11 cellular contexts compared by ENCODE assay signal in genomic region chr17:55437165-55437605, GRCh38. TPM values are rescaled to one million over a fixed set of nuclear protein-coding genes. Genes with fewer than 3 reads are reported as not detected.
DNase-seq lines count a peak whose midpoint lies in the region; ATAC-seq and TF ChIP-seq lines count a peak whose summit lies in the region.
"Had no signal": no experiment of that assay in that cellular context is flagged by ENCODE, and none has a peak within 500 bp of the region (broad histone marks: within the 10 kb centered on the region; RNA-seq: fewer than 3 reads in every experiment).

No MANE protein-coding gene starts in this region.

- TF ChIP-seq CTCF in H9 (conservative IDR thresholded peaks at IDR 0.05) = no peak
- no peak for TF ChIP-seq CTCF in IMR-90 (conservative IDR thresholded peaks at IDR 0.05; ENCODE audit: low read depth, low read length)
- no peak for TF ChIP-seq CTCF in colonic mucosa (IDR thresholded peaks at IDR 0.05)
- no peak for TF ChIP-seq CTCF in gastroesophageal sphincter (IDR thresholded peaks at IDR 0.05)

- dilution Hi-C loops in IMR-90 (cut with HindIII; ENCODE audit: low sequenced_read_pairs, unreplicated experiment) = no loop called here

- H2BK5ac ChIP-seq in H9 (ENCODE audit: insufficient read length, low read length) (no peak overlapping the region), IMR-90 (ENCODE audit: low read depth, low read length, poor library complexity, severe bottlenecking) (no peak overlapping the region)

- H3K9me3 ChIP-seq in H9 (ENCODE audit: control insufficient read depth, low read depth, low read length) (no peaks in the 10 kb centered on the region), IMR-90 (ENCODE audit: control insufficient read depth, insufficient read depth, low read length) (no peaks in the 10 kb centered on the region), colonic mucosa (no peaks in the 10 kb centered on the region), gastroesophageal sphincter (no peaks in the 10 kb centered on the region)

- peaks cover 0 to 5% of the 10 kb centered on the region in 2 experiments; a peak in 4 of 5 replicates for H3K9me3 Mint-ChIP-seq in H9

- H2AFZ ChIP-seq in H9 (ENCODE audit: low read length) = no peak overlapping the region
- H2AFZ ChIP-seq in IMR-90 (replicated peaks; ENCODE audit: low read length, poor library complexity) = no peak overlapping the region

- CTCF ChIA-PET in IMR-90 (lab: Yijun Ruan, JAX) = no interaction called here

- DNase-seq in H9 (no peak), IMR-90 (no peak), midbrain (lab: John Stamatoyannopoulos, UW) (peak; percentile 12), colonic mucosa (no peak), NCI-H526 treated with DMSO at 0.1 percent for 48 hours (lab: John Stamatoyannopoulos, UW) (no peak), iPS-NIHi11 (ENCODE audit: low spot score) (no peak)
- DNase-seq: nephron progenitor cell; stimulated activated naive CD4-positive, alpha-beta T cell; WERI-Rb-1 had no signal

- no peaks in the 10 kb centered on the region for H3K79me1 ChIP-seq in H9 (ENCODE audit: insufficient read depth, low read depth, low read length, poor library complexity, severe bottlenecking)
- no peaks in the 10 kb centered on the region for H3K79me1 ChIP-seq in IMR-90 (ENCODE audit: low read depth in 1 of 2, low read length in 2 of 2)

- H2AK9ac ChIP-seq in IMR-90 (replicated peaks; ENCODE audit: low read depth, low read length, poor library complexity) = no peak overlapping the region

- H4K20me1 ChIP-seq in H9 (ENCODE audit: control insufficient read depth, insufficient read depth, insufficient read length) = no peaks in the 10 kb centered on the region
- H4K20me1 ChIP-seq in IMR-90 (ENCODE audit: insufficient read depth, low read length) = peaks cover 4% of the 10 kb centered on the region; the same call in 1 of the 2 replicates

- POLR2A ChIA-PET in IMR-90 (lab: Charles Lee; ENCODE audit: unreplicated experiment) = no interaction called here

- H4K8ac ChIP-seq in H9 (replicated peaks; ENCODE audit: insufficient read length, low read depth, low read length) (no peak overlapping the region), IMR-90 (ENCODE audit: low read depth in 2 of 2, low read length in 2 of 2) (no peak overlapping the region)

- peaks cover 4% of the 10 kb centered on the region; the same call in 1 of the 2 replicates for H3K9me1 ChIP-seq in IMR-90 (ENCODE audit: insufficient read depth, low read length)

- H3K4me3 Mint-ChIP-seq in H9 = no peak overlapping the region
- H3K4me3 Mint-ChIP-seq: nephron progenitor cell had no signal

- no peak overlapping the region for H3K9ac ChIP-seq in H9 (ENCODE audit: extremely low read depth, insufficient read length, low read length)
- no peak overlapping the region for H3K9ac ChIP-seq in IMR-90 (ENCODE audit: low read depth, low read length)
- H3K9ac ChIP-seq in colonic mucosa (ENCODE audit: low read depth in 2 of 2, low read length in 2 of 2) = no peak overlapping the region

- H3K18ac ChIP-seq in H9 (ENCODE audit: insufficient read length, low read depth, low read length) (no peak overlapping the region), IMR-90 (ENCODE audit: low read depth, low read length) (no peak overlapping the region)

- H2BK12ac ChIP-seq in H9 (ENCODE audit: insufficient read length, low read depth, low read length) = no peak overlapping the region

- ATAC-seq in GM18873 (IDR thresholded peaks at IDR 0.05; ENCODE audit: low FRiP score, unreplicated experiment) (peak; percentile 68), IMR-90 (ENCODE audit: low read depth) (no peak), gastroesophageal sphincter (no peak)

- H3K4me1 ChIP-seq in H9 (ENCODE audit: insufficient read depth, low read length) (no peaks in the 10 kb centered on the region; the same call in 1 of the 2 replicates), IMR-90 (ENCODE audit: control insufficient read depth, insufficient read depth, low read length) (peaks cover 20% of the 10 kb centered on the region), colonic mucosa (peaks cover 8% of the 10 kb centered on the region), gastroesophageal sphincter (peaks cover 3 to 53% (median 8%) of the 10 kb centered on the region in 3 donors)

- no peaks in the 10 kb centered on the region for H3K27me3 Mint-ChIP-seq in H9 (ENCODE audit: low read depth)

- no peak for TF ChIP-seq POLR2A in IMR-90 (IDR thresholded peaks at IDR 0.05; ENCODE audit: low read depth, low read length)
- no peak for TF ChIP-seq POLR2A in gastroesophageal sphincter (IDR thresholded peaks at IDR 0.05)

- no peak for TF ChIP-seq RAD21 in IMR-90 (IDR thresholded peaks at IDR 0.05; ENCODE audit: low read length)

- H2BK120ac ChIP-seq in H9 (ENCODE audit: low read depth, low read length, poor library complexity, severe bottlenecking) (no peak overlapping the region), IMR-90 (ENCODE audit: low read depth, low read length) (no peak overlapping the region; the same call in 1 of the 2 replicates)

- H4K5ac ChIP-seq in H9 (ENCODE audit: insufficient read length, low read depth, low read length) (no peak overlapping the region), IMR-90 (ENCODE audit: low read depth, low read length) (no peak overlapping the region; the same call in 1 of the 2 replicates)

- H4K91ac ChIP-seq in H9 (ENCODE audit: insufficient read length, low read depth, low read length) (no peak overlapping the region), IMR-90 (ENCODE audit: insufficient read depth, low read depth, low read length) (no peak overlapping the region)

- no peak for TF ChIP-seq EP300 in gastroesophageal sphincter (IDR thresholded peaks at IDR 0.05)

- in situ Hi-C loops in IMR-90 (cut with MboI; ENCODE audit: low sequenced_read_pairs) = no loop called here

- H3K36me3 ChIP-seq in IMR-90 (ENCODE audit: control insufficient read depth, insufficient read depth, low read length) (no peaks in the 10 kb centered on the region), colonic mucosa (no peaks in the 10 kb centered on the region), gastroesophageal sphincter (no peaks in the 10 kb centered on the region)
- H3K36me3 ChIP-seq: WERI-Rb-1 had no signal

- no peaks in the 10 kb centered on the region for H3K79me2 ChIP-seq in H9 (ENCODE audit: insufficient read depth, low read length)

- no CpG with 5 or more reads among the region's 5 CpGs for WGBS in H9 (ENCODE audit: extremely low coverage, insufficient read length, low lambda C conversion rate)
- WGBS in IMR-90 (ENCODE audit: extremely low coverage in 2 of 2, insufficient read length in 1 of 2), 2 experiments = 0% methylated on average over 2 of the region's 5 CpGs; no CpG with 5 or more reads in 1 of the 2 experiments
- 41 to 72% methylated on average over 3 to 5 of the region's 5 CpGs for WGBS in gastroesophageal sphincter (ENCODE audit: low coverage in 1 of 2), 2 donors

- H3K4me2 ChIP-seq in H9 (ENCODE audit: insufficient read depth, insufficient read length, low read length) = no peak overlapping the region
- no peak overlapping the region for H3K4me2 ChIP-seq in IMR-90 (ENCODE audit: low read depth, low read length)

- H3K27ac Mint-ChIP-seq in H9 = peak overlapping the region in 2 of 3 experiments; percentile 30 to 62; a peak in 2 of 7 replicates
- H3K27ac Mint-ChIP-seq: nephron progenitor cell had no signal

- H3K23ac ChIP-seq in H9 (ENCODE audit: insufficient read length, low read depth, low read length) (no peak overlapping the region), IMR-90 (ENCODE audit: low read depth, low read length) (no peak overlapping the region)

- H3K27me3 ChIP-seq in H9 (ENCODE audit: insufficient read depth, low read length) (no peaks in the 10 kb centered on the region), IMR-90 (ENCODE audit: control insufficient read depth, insufficient read depth, low read length) (no peaks in the 10 kb centered on the region), colonic mucosa (no peaks in the 10 kb centered on the region), gastroesophageal sphincter (no peaks in the 10 kb centered on the region)

- H3K27ac ChIP-seq in H9 (ENCODE audit: insufficient read length, low read depth, low read length) (no peak overlapping the region), IMR-90 (ENCODE audit: insufficient read depth, low read length) (no peak overlapping the region), colonic mucosa (no peak overlapping the region), gastroesophageal sphincter (peak overlapping the region in 2 of 4 donors; percentile 1 to 55)
- H3K27ac ChIP-seq: WERI-Rb-1 had no signal

- H3K23me2 ChIP-seq in H9 (ENCODE audit: insufficient read length, low read depth, low read length, poor library complexity, severe bottlenecking) = no peaks in the 10 kb centered on the region

- no peak overlapping the region for H3K4me3 ChIP-seq in IMR-90 (ENCODE audit: insufficient read depth, low read depth, low read length)
- H3K4me3 ChIP-seq in colonic mucosa = no peak overlapping the region
- no peak overlapping the region for H3K4me3 ChIP-seq in gastroesophageal sphincter

- no peak overlapping the region for H2BK20ac ChIP-seq in H9 (ENCODE audit: low read depth, low read length, poor library complexity, severe bottlenecking)
- H2BK20ac ChIP-seq in IMR-90 (ENCODE audit: low read depth, low read length) = peak overlapping the region; percentile 20; the same call in 1 of the 2 replicates

- H3K56ac ChIP-seq in H9 (ENCODE audit: insufficient read length, low read depth, low read length) (no peak overlapping the region), IMR-90 (ENCODE audit: extremely low read depth, insufficient read depth, low read length) (no peak overlapping the region)

- no peak overlapping the region for H3K4ac ChIP-seq in H9 (ENCODE audit: low read depth, low read length)
- H3K4ac ChIP-seq in IMR-90 (ENCODE audit: low read depth, low read length) = no peak overlapping the region

- no peak overlapping the region for H2BK15ac ChIP-seq in H9 (ENCODE audit: low read depth, low read length)
- no peak overlapping the region for H2BK15ac ChIP-seq in IMR-90 (ENCODE audit: low read depth, low read length)

- no peaks in the 10 kb centered on the region; a peak in 2 of 7 replicates for H3K36me3 Mint-ChIP-seq in H9 (ENCODE audit: insufficient read depth in 1 of 3, low read depth in 3 of 3)

- H3T11ph ChIP-seq in H9 (ENCODE audit: low read length) = no peak overlapping the region

- BruUV-seq in IMR-90 (replicated peaks; lab: Mats Ljungman, UMichigan) = no TSS peak

- H3K4me1 Mint-ChIP-seq in H9 = peaks cover 9 to 17% of the 10 kb centered on the region in 2 experiments

- H3K14ac ChIP-seq in H9 (ENCODE audit: insufficient read depth, low read length) (no peak overlapping the region), IMR-90 (replicated peaks; ENCODE audit: low read depth, low read length) (0 out of 2 replicates have a peak overlapping the region, but pooled peaks have one; percentile 18)

- intact Hi-C loops in IMR-90 (cut with micrococcal nuclease) (loop anchor here (2.0 kb wide), 1 partner anchor 14 kb away; no protein-coding TSS in a partner anchor), colonic mucosa (cut with DNase I) (no loop called here)

- H2AK5ac ChIP-seq in H9 (ENCODE audit: insufficient read length, low read length) (no peak overlapping the region), IMR-90 (ENCODE audit: low read depth, low read length) (no peak overlapping the region)

RNA-seq across cellular contexts. Expression of gene MMD, which starts 15.6 kb away (rescaled TPM):
- total RNA-seq in H9 (2021) = 24.0 and 24.2 TPM in 2 replicates
- total RNA-seq in IMR-90 (2012; rRNA removed) = 7.0 and 11.9 TPM in 2 replicates
- 5.7 and 6.3 TPM in 2 replicates for polyA plus RNA-seq in IMR-90 (2012; rRNA removed)
- 2.9 and 5.0 TPM in 2 replicates for polyA plus RNA-seq in IMR-90 (2012; cell fraction: cytosol; rRNA removed)
- polyA plus RNA-seq in IMR-90 (2012; cell fraction: nucleus; rRNA removed; ENCODE audit: low replicate concordance) = 3.4 and 4.4 TPM in 2 replicates
- 10 to 100 TPM; 17.3 to 20.0 TPM for total RNA-seq in colonic mucosa
- total RNA-seq in gastroesophageal sphincter = 10 to 100 TPM; 18.0 to 37.9 (median 29.1) TPM
